ENCODE assay signal across 1 cellular context in genomic region chr1:40803447-40803846, GRCh38.
A peak's percentile ranks its signal among the peaks of the same experiment; 100 is the strongest.
TF ChIP-seq lines count a peak whose summit lies in the region.

No MANE protein-coding gene starts in this region.

TF ChIP-seq in H1, 55 proteins besides CTCF, POLR2A, EP300 and RAD21:
- TF ChIP-seq KDM1A (IDR thresholded peaks at IDR 0.05; ENCODE audit: borderline replicate concordance, low read length) (peak; percentile 19; the same call in 1 of the 2 replicates), POU5F1 (IDR thresholded peaks at IDR 0.05; ENCODE audit: low read depth, low read length) (no peak), MAX (IDR thresholded peaks at IDR 0.05) (peak; percentile 62; the same call in 1 of the 2 replicates), TCF12 (IDR thresholded peaks at IDR 0.05; ENCODE audit: low read depth, low read length) (0 out of 2 replicates have a peak, but pooled peaks have one; percentile 39), TAF1 (IDR thresholded peaks at IDR 0.05; ENCODE audit: low read depth, low read length) (0 out of 2 replicates have a peak, but pooled peaks have one; percentile 16)
- TF ChIP-seq, protein P1, sequence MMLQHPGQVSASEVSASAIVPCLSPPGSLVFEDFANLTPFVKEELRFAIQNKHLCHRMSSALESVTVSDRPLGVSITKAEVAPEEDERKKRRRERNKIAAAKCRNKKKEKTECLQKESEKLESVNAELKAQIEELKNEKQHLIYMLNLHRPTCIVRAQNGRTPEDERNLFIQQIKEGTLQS (IDR thresholded peaks at IDR 0.05; ENCODE audit: insufficient read depth, low read depth, low read length), result no peak
